Comparison of ENCODE assay signal across 26 cellular contexts in the genomic region with DNA sequence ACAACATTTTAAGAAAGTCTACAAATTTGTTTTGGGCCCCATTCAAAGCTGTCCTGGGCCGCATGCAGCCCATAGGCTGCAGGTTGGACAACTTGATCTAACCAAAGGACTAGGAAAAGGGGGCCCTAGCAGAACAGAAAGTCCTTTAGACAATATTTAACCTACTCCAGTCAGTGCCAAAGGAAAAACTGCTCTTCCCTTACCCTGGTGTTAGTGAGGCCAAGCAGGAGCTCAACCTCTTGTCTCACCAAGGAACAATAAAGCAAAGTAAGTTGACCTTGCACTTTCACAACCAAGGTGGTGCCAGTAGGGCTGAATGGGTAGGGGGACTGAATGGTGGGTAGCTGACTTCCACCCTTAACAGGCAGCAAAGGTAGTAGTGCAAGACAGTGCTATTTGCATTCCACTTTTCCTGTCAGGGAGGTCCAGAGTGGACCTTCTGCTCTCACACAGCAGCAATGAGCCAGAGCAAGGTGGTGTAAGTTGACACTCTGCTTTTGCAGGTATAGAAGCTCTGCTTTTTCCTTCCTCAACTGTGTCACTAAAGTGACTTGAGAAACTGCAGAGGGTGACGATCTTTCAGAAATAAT.
"Had no signal": no experiment of that assay in that cellular context is flagged by ENCODE, and none has a peak within 500 bp of the region (broad histone marks: within the 10 kb centered on the region; RNA-seq: fewer than 3 reads in every experiment).

No MANE protein-coding gene starts in this region.

- H3K4me1 Mint-ChIP-seq: activated CD4-positive, alpha-beta T cell treated with anti-CD3 and anti-CD28 coated beads for 36 hours; activated CD4-positive, alpha-beta T cell treated with anti-CD3 and anti-CD28 coated beads, Interleukin-2, amount 10 ng/mL, durations not matched to agents 24 days and 14 days; activated CD8-positive, alpha-beta memory T cell treated with anti-CD3 and anti-CD28 coated beads, Interleukin-2, amount 10 ng/mL, durations not matched to agents 7 days and 5 days; central memory CD8-positive, alpha-beta T cell had no signal

- H3K36me3 ChIP-seq: brain microvascular endothelial cell, esophagus squamous epithelium, gastroesophageal sphincter had no signal

- DNase-seq: activated CD4-positive, alpha-beta memory T cell treated with anti-CD3 and anti-CD28 coated beads for 36 hours; activated CD4-positive, alpha-beta T cell treated with anti-CD3 and anti-CD28 coated beads for 36 hours; activated CD4-positive, alpha-beta T cell treated with anti-CD3 and anti-CD28 coated beads, Interleukin-2, amount 10 ng/mL, durations not matched to agents 24 days and 14 days; activated CD4-positive, CD25-positive, alpha-beta regulatory T cell; activated CD4-positive, CD25-positive, alpha-beta regulatory T cell treated with anti-CD3 and anti-CD28 coated beads, Interleukin-2, amount 50 U/mL, for 72 hours; activated CD8-positive, alpha-beta memory T cell treated with anti-CD3 and anti-CD28 coated beads, Interleukin-2, amount 10 ng/mL, durations not matched to agents 7 days and 5 days; activated CD8-positive, alpha-beta memory T cell treated with anti-CD3 and anti-CD28 coated beads, Interleukin-2, amount 50 U/mL, for 4 hours; activated CD8-positive, alpha-beta T cell treated with anti-CD3 and anti-CD28 coated beads, Interleukin-2, amount 10 ng/mL, durations not matched to agents 7 days and 5 days; activated gamma-delta T cell treated with Interleukin-2 at 50 U/mL for 16 hours; activated naive CD4-positive, alpha-beta T cell treated with anti-CD3 and anti-CD28 coated beads, Interleukin-2, amount 50 U/mL, for 16 hours; activated naive CD4-positive, alpha-beta T cell treated with Interleukin-2 at 50 U/mL for 16 hours; activated T-cell treated with anti-CD3 and anti-CD28 coated beads, Interleukin-2, amount 50 U/mL, for 1 hour; activated T-cell treated with anti-CD3 and anti-CD28 coated beads, Interleukin-2, amount 50 U/mL, for 48 hours; amniotic stem cell; anterior cingulate cortex; brain microvascular endothelial cell; cortex of kidney; dermis blood vessel endothelial cell; effector CD4-positive, alpha-beta T cell; esophagus squamous epithelium; foreskin melanocyte; T-helper 2 cell had no signal

- H3K27ac Mint-ChIP-seq: activated CD4-positive, alpha-beta memory T cell treated with anti-CD3 and anti-CD28 coated beads for 36 hours; activated CD4-positive, alpha-beta T cell treated with anti-CD3 and anti-CD28 coated beads for 36 hours; activated CD4-positive, alpha-beta T cell treated with anti-CD3 and anti-CD28 coated beads, Interleukin-2, amount 10 ng/mL, durations not matched to agents 24 days and 14 days; activated CD8-positive, alpha-beta memory T cell treated with anti-CD3 and anti-CD28 coated beads, Interleukin-2, amount 10 ng/mL, durations not matched to agents 7 days and 5 days; activated CD8-positive, alpha-beta T cell treated with anti-CD3 and anti-CD28 coated beads, Interleukin-2, amount 10 ng/mL, durations not matched to agents 7 days and 5 days; activated naive CD8-positive, alpha-beta T cell had no signal

- H3K4me3 ChIP-seq: esophagus squamous epithelium, gastroesophageal sphincter had no signal

- H3K27me3 Mint-ChIP-seq: activated CD4-positive, alpha-beta memory T cell treated with anti-CD3 and anti-CD28 coated beads for 36 hours; activated CD4-positive, alpha-beta T cell treated with anti-CD3 and anti-CD28 coated beads for 36 hours; activated CD4-positive, alpha-beta T cell treated with anti-CD3 and anti-CD28 coated beads, Interleukin-2, amount 10 ng/mL, durations not matched to agents 24 days and 14 days; activated CD8-positive, alpha-beta memory T cell treated with anti-CD3 and anti-CD28 coated beads, Interleukin-2, amount 10 ng/mL, durations not matched to agents 7 days and 5 days; central memory CD8-positive, alpha-beta T cell had no signal

- H3K27me3 ChIP-seq: brain microvascular endothelial cell, esophagus squamous epithelium, gastroesophageal sphincter had no signal

- H3K4me1 ChIP-seq: esophagus squamous epithelium, gastroesophageal sphincter had no signal

- H3K36me3 Mint-ChIP-seq: activated CD4-positive, alpha-beta memory T cell treated with anti-CD3 and anti-CD28 coated beads for 36 hours; activated CD8-positive, alpha-beta memory T cell treated with anti-CD3 and anti-CD28 coated beads, Interleukin-2, amount 10 ng/mL, durations not matched to agents 7 days and 5 days; activated naive CD8-positive, alpha-beta T cell had no signal

- ATAC-seq: activated CD4-positive, alpha-beta T cell treated with anti-CD3 and anti-CD28 coated beads for 36 hours; activated CD8-positive, alpha-beta memory T cell treated with anti-CD3 and anti-CD28 coated beads, Interleukin-2, amount 10 ng/mL, durations not matched to agents 7 days and 5 days; activated CD8-positive, alpha-beta T cell treated with anti-CD3 and anti-CD28 coated beads, Interleukin-2, amount 10 ng/mL, durations not matched to agents 7 days and 5 days; gastroesophageal sphincter had no signal

- H3K4me3 Mint-ChIP-seq: activated CD4-positive, alpha-beta memory T cell treated with anti-CD3 and anti-CD28 coated beads for 36 hours; activated CD4-positive, alpha-beta T cell treated with anti-CD3 and anti-CD28 coated beads for 36 hours; activated CD4-positive, alpha-beta T cell treated with anti-CD3 and anti-CD28 coated beads, Interleukin-2, amount 10 ng/mL, durations not matched to agents 24 days and 14 days; activated CD8-positive, alpha-beta memory T cell treated with anti-CD3 and anti-CD28 coated beads, Interleukin-2, amount 10 ng/mL, durations not matched to agents 7 days and 5 days; activated CD8-positive, alpha-beta T cell treated with anti-CD3 and anti-CD28 coated beads, Interleukin-2, amount 10 ng/mL, durations not matched to agents 7 days and 5 days; activated naive CD8-positive, alpha-beta T cell; central memory CD8-positive, alpha-beta T cell had no signal

- H3K27ac ChIP-seq: brain microvascular endothelial cell, epithelial cell of prostate, esophagus squamous epithelium, gastroesophageal sphincter had no signal
